ENCODE assay signal across 16 cellular contexts in genomic region chr1:161884475-161884874, GRCh38.
DNase-seq lines count a peak whose midpoint lies in the region; ATAC-seq and TF ChIP-seq lines count a peak whose summit lies in the region.
"Had no signal": no experiment of that assay in that cellular context is flagged by ENCODE, and none has a peak within 500 bp of the region (broad histone marks: within the 10 kb centered on the region; RNA-seq: fewer than 3 reads in every experiment).

No MANE protein-coding gene starts in this region.

- peak overlapping the region; percentile 40 for H3K4me3 ChIP-seq in Loucy (ENCODE audit: low read length, poor library complexity, severe bottlenecking)
- no peak overlapping the region for H3K4me3 ChIP-seq in SJCRH30
- peak overlapping the region; percentile 7 for H3K4me3 ChIP-seq in lower lobe of right lung

- no peak for TF ChIP-seq CTCF in Loucy (conservative IDR thresholded peaks at IDR 0.05; ENCODE audit: low read length)
- no peak for TF ChIP-seq CTCF in lower lobe of right lung (IDR thresholded peaks at IDR 0.05)
- no peak for TF ChIP-seq CTCF in type B pancreatic cell (conservative IDR thresholded peaks at IDR 0.05)

- H3K36me3 Mint-ChIP-seq in type B pancreatic cell, result peaks cover 9% of the 10 kb centered on the region
- peaks cover 7 to 30% (median 18%) of the 10 kb centered on the region in 3 donors for H3K36me3 Mint-ChIP-seq in naive thymus-derived CD8-positive, alpha-beta T cell

- no peak overlapping the region for H2AFZ ChIP-seq in Loucy (ENCODE audit: low read length)

- no peak overlapping the region for H3K27ac Mint-ChIP-seq in type B pancreatic cell
- no peak overlapping the region for H3K27ac Mint-ChIP-seq in naive thymus-derived CD8-positive, alpha-beta T cell

- POLR2A ChIA-PET in naive thymus-derived CD8-positive, alpha-beta T cell (lab: Charles Lee), result no interaction called here

- H3K27me3 ChIP-seq in Loucy (ENCODE audit: insufficient read depth, low read length, poor library complexity, severe bottlenecking) (no peaks in the 10 kb centered on the region), SJCRH30 (no peaks in the 10 kb centered on the region), lower lobe of right lung (ENCODE audit: low read depth) (no peaks in the 10 kb centered on the region)
- H3K27me3 ChIP-seq: BE2C, upper lobe of left lung had no signal

- H3K4me3 Mint-ChIP-seq in type B pancreatic cell, result no peak overlapping the region
- no peak overlapping the region for H3K4me3 Mint-ChIP-seq in naive thymus-derived CD8-positive, alpha-beta T cell

- H3K36me3 ChIP-seq in Loucy (ENCODE audit: insufficient read depth, low read length) (peaks cover 29% of the 10 kb centered on the region; the same call in 1 of the 2 replicates), SJCRH30 (peaks cover under 1% of the 10 kb centered on the region), lower lobe of right lung (peaks cover 19% of the 10 kb centered on the region)

- no peaks in the 10 kb centered on the region for H3K79me2 ChIP-seq in Loucy (ENCODE audit: insufficient read depth, low read length)

- peak overlapping the region; percentile 73 for H3K4me2 ChIP-seq in Loucy (ENCODE audit: low read depth, low read length, poor library complexity, severe bottlenecking)

- no peaks in the 10 kb centered on the region for H3K9me3 ChIP-seq in Loucy (ENCODE audit: insufficient read depth, low read depth, low read length)
- no peaks in the 10 kb centered on the region for H3K9me3 ChIP-seq in SJCRH30 (replicated peaks)
- H3K9me3 ChIP-seq in lower lobe of right lung, result no peaks in the 10 kb centered on the region
- H3K9me3 ChIP-seq: BE2C, upper lobe of left lung had no signal

- H3K27ac ChIP-seq in SJCRH30, result 0 out of 2 replicates have a peak overlapping the region, but pooled peaks have one; percentile 8
- H3K27ac ChIP-seq in lower lobe of right lung, result no peak overlapping the region
- H3K27ac ChIP-seq: upper lobe of left lung, WERI-Rb-1 had no signal

- H3K9me2 ChIP-seq in Loucy (replicated peaks; ENCODE audit: low read depth, low read length), result no peaks in the 10 kb centered on the region

- no peaks in the 10 kb centered on the region for H3K4me1 Mint-ChIP-seq in type B pancreatic cell (ENCODE audit: unreplicated experiment)
- peaks cover 0 to 4% (median 0%) of the 10 kb centered on the region in 4 donors for H3K4me1 Mint-ChIP-seq in naive thymus-derived CD8-positive, alpha-beta T cell

- DNase-seq in DMS153 treated with DMSO at 0.1 percent for 48 hours (lab: John Stamatoyannopoulos, UW; ENCODE audit: unreplicated experiment), result peak; percentile 39
- no peak for DNase-seq in SJCRH30
- no peak for DNase-seq in lower lobe of right lung
- DNase-seq in AG20443 (ENCODE audit: low spot score), result no peak
- no peak for DNase-seq in type B pancreatic cell (ENCODE audit: extremely low spot score, unreplicated experiment)
- DNase-seq in naive thymus-derived CD8-positive, alpha-beta T cell, result no peak
- DNase-seq: activated gamma-delta T cell, BE2C, DND-41, foreskin melanocyte, kidney, posterior cingulate gyrus, WERI-Rb-1 had no signal

- no peaks in the 10 kb centered on the region for H3F3A ChIP-seq in Loucy (ENCODE audit: low read depth)

- H3K9ac ChIP-seq in Loucy (ENCODE audit: low read depth, low read length, poor library complexity, severe bottlenecking), result peak overlapping the region; percentile 25

- peaks cover 16% of the 10 kb centered on the region for H3K4me1 ChIP-seq in Loucy (ENCODE audit: insufficient read depth, low read length, poor library complexity, severe bottlenecking)
- peaks cover 48% of the 10 kb centered on the region for H3K4me1 ChIP-seq in SJCRH30
- no peaks in the 10 kb centered on the region for H3K4me1 ChIP-seq in lower lobe of right lung
- H3K4me1 ChIP-seq: BE2C had no signal

- H3K9me3 Mint-ChIP-seq in type B pancreatic cell, result no peaks in the 10 kb centered on the region
- H3K9me3 Mint-ChIP-seq in naive thymus-derived CD8-positive, alpha-beta T cell, result no peaks in the 10 kb centered on the region

- H3K27me3 Mint-ChIP-seq in type B pancreatic cell, result no peaks in the 10 kb centered on the region
- no peaks in the 10 kb centered on the region for H3K27me3 Mint-ChIP-seq in naive thymus-derived CD8-positive, alpha-beta T cell

- ATAC-seq in lower lobe of right lung (peak in 1 of 2 donors; percentile 83), HG03432 (IDR thresholded peaks at IDR 0.05; ENCODE audit: unreplicated experiment) (no peak)
- no peak for ATAC-seq in naive thymus-derived CD8-positive, alpha-beta T cell

- peaks cover 5% of the 10 kb centered on the region for H4K20me1 ChIP-seq in Loucy (ENCODE audit: insufficient read depth, low read length, poor library complexity, severe bottlenecking)

- intact Hi-C loops in lower lobe of right lung (cut with DNase I), result no loop called here
